Comparison of ENCODE assay signal across 12 cellular contexts in genomic region chr11:6083129-6083528, GRCh38. TPM values are rescaled to one million over a fixed set of nuclear protein-coding genes. Genes with fewer than 3 reads are reported as not detected.
"Had no signal": no experiment of that assay in that cellular context is flagged by ENCODE, and none has a peak within 500 bp of the region (broad histone marks: within the 10 kb centered on the region; RNA-seq: fewer than 3 reads in every experiment).

No MANE protein-coding gene starts in this region.

- H3K9ac ChIP-seq: GM23248 had no signal

- H3K27ac Mint-ChIP-seq: GM23338, H9, HFFc6 had no signal

- H2AFZ ChIP-seq: GM23248, GM23338 had no signal

- H3K9me3 Mint-ChIP-seq: H9 had no signal

- H3K36me3 ChIP-seq: HAP-1 had no signal

- FAIRE-seq: H1, H54 had no signal

- ATAC-seq: GM23338, HCT116 had no signal

- H3K27ac ChIP-seq: GM23248 had no signal

- H3K4me3 ChIP-seq: GM23248, GM23338, HAP-1 had no signal

- DNase-seq: GM23248, GOT3, H7, H9, HCEC 1CT, HFFc6 had no signal

- H3K9me3 ChIP-seq: HAP-1 had no signal

- H3K4me2 ChIP-seq: GM23338 had no signal

- H3K4me1 ChIP-seq: HAP-1 had no signal

- H3K4me1 Mint-ChIP-seq: GM23338 had no signal

- H3K4me3 Mint-ChIP-seq: GM23338, H9, HFFc6 had no signal

RNA-seq across cellular contexts. Expression of gene OR56B4, which starts 24.4 kb away (rescaled TPM):
- total RNA-seq: GM23248, GM23338, H1, H4, H7, H9, HFFc6 had no signal
- polyA plus RNA-seq: GM23248, GM23338, H1 had no signal

RNA-seq across cellular contexts. Expression of gene OR56A1, which starts 52.6 kb away (rescaled TPM):
- total RNA-seq: GM23248, HFFc6 had no signal
- polyA plus RNA-seq: GM23248 had no signal
